Comparison of ENCODE assay signal across 10 cellular contexts in the genomic region with DNA sequence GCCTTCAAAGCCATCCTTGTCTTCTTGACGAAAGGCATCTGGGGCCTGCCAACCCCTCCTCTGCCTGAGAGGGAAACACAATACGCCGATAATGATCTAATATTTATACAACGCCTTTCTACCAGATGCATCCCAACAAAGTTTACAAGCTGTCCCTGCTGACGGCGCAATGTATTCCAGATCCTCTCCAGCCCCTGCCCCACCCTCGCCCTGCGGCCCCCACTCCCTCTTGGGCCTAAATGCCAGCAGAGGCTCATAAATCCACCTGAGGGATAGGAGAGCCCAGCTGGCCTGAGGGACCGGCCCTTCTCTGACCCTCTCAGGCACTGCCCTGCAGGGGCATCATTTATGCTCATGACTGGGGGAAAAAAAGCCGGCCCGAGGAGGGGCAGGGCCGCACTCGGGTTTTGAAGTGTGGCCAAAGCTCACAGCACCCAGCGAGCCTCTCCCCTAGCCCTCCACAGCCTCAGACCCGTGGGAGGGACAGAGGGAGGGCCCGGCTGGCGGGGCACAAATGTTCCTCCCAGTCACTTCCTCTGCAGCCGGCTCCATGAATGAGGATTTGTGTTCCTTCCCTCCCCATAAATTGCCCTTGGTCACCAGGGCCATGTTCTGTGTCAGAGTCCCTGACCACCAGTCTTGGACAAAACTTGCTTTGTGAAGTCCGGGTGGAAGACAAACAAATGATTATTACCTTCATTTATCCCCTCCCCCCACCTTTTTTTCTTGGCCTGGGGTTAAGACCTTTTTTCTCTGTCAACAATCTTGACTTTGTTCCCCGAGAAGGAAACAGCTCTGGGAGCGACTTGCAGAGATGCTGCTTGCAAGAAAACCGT.
DNase-seq lines count a peak whose midpoint lies in the region; ATAC-seq, FAIRE-seq and TF ChIP-seq lines count a peak whose summit lies in the region.
"Had no signal": no experiment of that assay in that cellular context is flagged by ENCODE, and none has a peak within 500 bp of the region (broad histone marks: within the 10 kb centered on the region; RNA-seq: fewer than 3 reads in every experiment).

No MANE protein-coding gene starts in this region.

- no peaks in the 10 kb centered on the region for H3K9me1 ChIP-seq in endothelial cell of umbilical vein (replicated peaks; ENCODE audit: control insufficient read depth, extremely low read depth, insufficient read depth, low read length)

- intact Hi-C loops in endothelial cell of umbilical vein (cut with micrococcal nuclease) (no loop called here), transverse colon (cut with DNase I; ENCODE audit: low total_unique reads) (no loop called here)

- no peak overlapping the region for H3K27ac ChIP-seq in endothelial cell of umbilical vein (ENCODE audit: insufficient read depth, low read depth, low read length)
- peak overlapping the region; percentile 76 for H3K27ac ChIP-seq in mesodermal cell (ENCODE audit: low read depth, low read length, severe bottlenecking)
- no peak overlapping the region for H3K27ac ChIP-seq in transverse colon

- H3K9ac ChIP-seq in endothelial cell of umbilical vein (replicated peaks; ENCODE audit: extremely low read depth, insufficient read depth, low read length) = no peak overlapping the region

- in situ Hi-C loops in transverse colon (cut with MboI; ENCODE audit: low pct_ligation_motif_present in 1 of 4, low pct_unique_long_range_greater_than_20kb in 1 of 4, low sequenced_read_pairs in 3 of 4) = no loop called here

- peak; percentile 59 for DNase-seq in NCI-H69 (lab: John Stamatoyannopoulos, UW)
- no peak for DNase-seq in endothelial cell of umbilical vein (ENCODE audit: low read depth, low spot score)
- peak; percentile 27 for DNase-seq in transverse colon
- no peak for DNase-seq in activated naive CD4-positive, alpha-beta T cell (lab: John Stamatoyannopoulos, UW)
- no peak for DNase-seq in cerebellar nuclear complex (lab: John Stamatoyannopoulos, UW)
- DNase-seq: DMS 273 treated with DMSO at 0.1 percent for 48 hours, T-cell had no signal

- H3K4me3 ChIP-seq in endothelial cell of umbilical vein (replicated peaks in 1 of 3; ENCODE audit: insufficient read depth in 1 of 3, low read depth in 1 of 3, low read length in 3 of 3) = no peak overlapping the region
- no peak overlapping the region for H3K4me3 ChIP-seq in mesodermal cell (ENCODE audit: extremely low read depth, insufficient read depth, low read length, poor library complexity, severe bottlenecking)
- no peak overlapping the region for H3K4me3 ChIP-seq in transverse colon

- no peak for ATAC-seq in GM19395 (IDR thresholded peaks at IDR 0.05; ENCODE audit: unreplicated experiment)
- ATAC-seq: esophagus mucosa, T-cell had no signal

- TF ChIP-seq EP300 in transverse colon (IDR thresholded peaks at IDR 0.05; ENCODE audit: low read depth) = no peak

- no peaks in the 10 kb centered on the region for H3K36me3 ChIP-seq in endothelial cell of umbilical vein (ENCODE audit: control insufficient read depth in 2 of 2, extremely low read depth in 1 of 2, insufficient read depth in 2 of 2, low read length in 2 of 2)
- H3K36me3 ChIP-seq in mesodermal cell (ENCODE audit: control insufficient read depth, insufficient read depth, low read length) = no peaks in the 10 kb centered on the region
- H3K36me3 ChIP-seq in transverse colon = no peaks in the 10 kb centered on the region

- TF ChIP-seq POLR2A in endothelial cell of umbilical vein (IDR thresholded peaks at IDR 0.05; ENCODE audit: low read depth, low read length) (no peak), transverse colon (IDR thresholded peaks at IDR 0.05) (no peak)

- POLR2A ChIA-PET in endothelial cell of umbilical vein (lab: Charles Lee) = no interaction called here

- dilution Hi-C loops in endothelial cell of umbilical vein (cut with MboI; ENCODE audit: extremely low pct_ligation_motif_present, low sequenced_read_pairs) = no loop called here

- H3K9me3 ChIP-seq in endothelial cell of umbilical vein (replicated peaks; ENCODE audit: control insufficient read depth, insufficient read depth, low read length) (no peaks in the 10 kb centered on the region), mesodermal cell (ENCODE audit: control insufficient read depth, low read length) (no peaks in the 10 kb centered on the region), transverse colon (no peaks in the 10 kb centered on the region)

- CTCF ChIA-PET in endothelial cell of umbilical vein (lab: Charles Lee) = interaction anchor here (1.5 to 2.8 kb wide), 3 partner anchors 9 to 148 kb away, joined by 3 to 9 read pairs (median 8); no protein-coding TSS in a partner anchor

- H2AFZ ChIP-seq in endothelial cell of umbilical vein (ENCODE audit: low read depth, low read length) = peak overlapping the region; percentile 47

- H3K27me3 ChIP-seq in endothelial cell of umbilical vein (ENCODE audit: control insufficient read depth in 2 of 2, insufficient read depth in 2 of 2, low read length in 2 of 2) (peaks cover 0 to 3% of the 10 kb centered on the region in 2 experiments), transverse colon (no peaks in the 10 kb centered on the region)

- H3K4me2 ChIP-seq in endothelial cell of umbilical vein (ENCODE audit: insufficient read depth, low read length) = no peak overlapping the region

- BruUV-seq in endothelial cell of umbilical vein (replicated peaks; lab: Mats Ljungman, UMichigan) = no TSS peak

- no peaks in the 10 kb centered on the region for H4K20me1 ChIP-seq in endothelial cell of umbilical vein (replicated peaks; ENCODE audit: control insufficient read depth, extremely low read depth, insufficient read depth, low read length)

- no peaks in the 10 kb centered on the region for H3K79me2 ChIP-seq in endothelial cell of umbilical vein (ENCODE audit: control insufficient read depth, insufficient read depth, low read length)

- FAIRE-seq in endothelial cell of umbilical vein (lab: Jason Lieb, UNC) = no peak

- no peak for TF ChIP-seq CTCF in endothelial cell of umbilical vein (IDR thresholded peaks at IDR 0.05; ENCODE audit: extremely low read depth in 1 of 2, insufficient read depth in 1 of 2, low read depth in 1 of 2, low read length in 2 of 2)
- no peak for TF ChIP-seq CTCF in transverse colon (IDR thresholded peaks at IDR 0.05)

- H3K4me1 ChIP-seq in endothelial cell of umbilical vein (ENCODE audit: control insufficient read depth, extremely low read depth, insufficient read depth, low read length) (no peaks in the 10 kb centered on the region), mesodermal cell (ENCODE audit: control insufficient read depth, insufficient read depth, low read length, poor library complexity, severe bottlenecking) (peaks cover 67% of the 10 kb centered on the region), transverse colon (peaks cover 0 to 11% (median 9%) of the 10 kb centered on the region in 4 donors)

- WGBS in mesodermal cell (ENCODE audit: insufficient coverage in 2 of 2), 2 experiments = 57 to 71% methylated on average over 12 to 14 of the region's 22 CpGs
- 25 to 39% methylated on average over 5 to 22 of the region's 22 CpGs for WGBS in transverse colon (ENCODE audit: low coverage in 1 of 2), 2 donors

TF ChIP-seq in endothelial cell of umbilical vein, 7 proteins besides CTCF, POLR2A, EP300 and RAD21:
- TF ChIP-seq POLR2AphosphoS5 (IDR thresholded peaks at IDR 0.05; ENCODE audit: insufficient read depth, low read depth, low read length) (no peak), JUN (IDR thresholded peaks at IDR 0.05; ENCODE audit: borderline replicate concordance, insufficient read depth, insufficient read length, low read depth) (no peak), MYC (IDR thresholded peaks at IDR 0.05; ENCODE audit: low read depth, low read length) (no peak), EZH2 (IDR thresholded peaks at IDR 0.05; ENCODE audit: borderline replicate concordance, low read depth, low read length, severe bottlenecking) (no peak), MAX (IDR thresholded peaks at IDR 0.05; ENCODE audit: insufficient read depth, insufficient read length) (no peak), GATA2 (IDR thresholded peaks at IDR 0.05; ENCODE audit: insufficient read depth, insufficient read length, low read depth, low read length) (no peak), FOS (IDR thresholded peaks at IDR 0.05; ENCODE audit: borderline replicate concordance, insufficient read depth, low read length) (no peak)

Comparison
In these comparisons a context has a peak if more than half of its experiments do, and no peak if none do; other contexts are left out.
1. DNase-seq: peak in NCI-H69 (single experiment) and transverse colon (single experiment); none in endothelial cell of umbilical vein (single experiment), activated naive CD4-positive, alpha-beta T cell (0 of 4) and cerebellar nuclear complex (0 of 2).